In the genomic region with DNA sequence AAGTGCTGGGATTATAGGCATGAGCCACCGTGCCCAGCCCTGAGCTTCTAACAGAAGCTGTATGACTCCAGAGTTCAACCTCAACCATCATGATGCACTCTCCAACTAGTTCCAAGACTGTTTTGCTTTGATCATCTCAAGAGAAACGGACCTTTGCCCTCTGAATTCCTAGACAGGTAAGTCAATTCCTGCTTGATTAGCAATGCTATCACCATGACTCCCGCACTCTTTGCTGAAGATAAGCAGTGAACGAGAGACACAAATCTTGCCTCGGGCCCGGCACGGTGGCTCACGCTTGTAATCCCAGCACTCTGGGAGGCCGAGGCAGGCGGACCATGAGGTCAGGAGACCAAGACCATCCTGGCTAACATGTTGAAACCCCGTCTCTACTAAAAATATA, we compare ENCODE assay signal across 24 cellular contexts. TPM values are rescaled to one million over a fixed set of nuclear protein-coding genes. Genes with fewer than 3 reads are reported as not detected.
DNase-seq lines count a peak whose midpoint lies in the region; ATAC-seq, FAIRE-seq and TF ChIP-seq lines count a peak whose summit lies in the region.
"Had no signal": no experiment of that assay in that cellular context is flagged by ENCODE, and none has a peak within 500 bp of the region (broad histone marks: within the 10 kb centered on the region; RNA-seq: fewer than 3 reads in every experiment).

No MANE protein-coding gene starts in this region.

- no peaks in the 10 kb centered on the region for H3K27me3 ChIP-seq in hepatocyte
- H3K27me3 ChIP-seq in small intestine (ENCODE audit: control insufficient read depth in 2 of 2, insufficient read depth in 2 of 2, low read length in 2 of 2): no peaks in the 10 kb centered on the region
- H3K27me3 ChIP-seq: BLaER1 had no signal

- H2AFZ ChIP-seq in hepatocyte: no peak overlapping the region

- H3K27ac ChIP-seq in hepatocyte: peak overlapping the region; percentile 77
- no peak overlapping the region for H3K27ac ChIP-seq in small intestine (ENCODE audit: low read depth in 1 of 2, low read length in 1 of 2)
- H3K27ac ChIP-seq: 22Rv1, BLaER1, C4-2B had no signal

- no peak overlapping the region for H3K4me3 ChIP-seq in hepatocyte
- H3K4me3 ChIP-seq in small intestine (ENCODE audit: low read depth in 1 of 2, low read length in 2 of 2): no peak overlapping the region
- H3K4me3 ChIP-seq: BLaER1, HAP-1 had no signal

- 39% methylated on average over 11 of the region's 11 CpGs for WGBS in hepatocyte (ENCODE audit: low lambda C conversion rate, missing lambda C conversion rate)
- 13 to 76% (median 41%) methylated on average over 11 of the region's 11 CpGs for WGBS in small intestine, 3 donors

- H3K9me2 ChIP-seq in hepatocyte (replicated peaks; ENCODE audit: insufficient read depth): no peaks in the 10 kb centered on the region

- CTCF ChIA-PET in activated CD8-positive, alpha-beta memory T cell treated with anti-CD3 and anti-CD28 coated beads, Interleukin-2, amount 10 ng/mL, durations not matched to agents 7 days and 5 days (lab: Charles Lee): no interaction called here
- CTCF ChIA-PET in activated naive CD4-positive, alpha-beta T cell treated with anti-CD3 and anti-CD28 coated beads, Interleukin-2, amount 10 ng/mL, durations not matched to agents 7 days and 5 days (lab: Charles Lee): interaction anchor here (1.5 kb wide), 1 partner anchor 8 kb away, joined by 7 read pairs; no protein-coding TSS in a partner anchor

- H3K27me3 Mint-ChIP-seq in activated CD8-positive, alpha-beta memory T cell treated with anti-CD3 and anti-CD28 coated beads, Interleukin-2, amount 10 ng/mL, durations not matched to agents 7 days and 5 days: no peaks in the 10 kb centered on the region
- H3K27me3 Mint-ChIP-seq in activated naive CD4-positive, alpha-beta T cell treated with anti-CD3 and anti-CD28 coated beads, Interleukin-2, amount 10 ng/mL, durations not matched to agents 7 days and 5 days: no peaks in the 10 kb centered on the region
- H3K27me3 Mint-ChIP-seq: B cell; CD4-positive, CD25-positive, alpha-beta regulatory T cell had no signal

- H3K4me1 Mint-ChIP-seq in activated CD8-positive, alpha-beta memory T cell treated with anti-CD3 and anti-CD28 coated beads, Interleukin-2, amount 10 ng/mL, durations not matched to agents 7 days and 5 days: peaks cover 6% of the 10 kb centered on the region
- no peaks in the 10 kb centered on the region for H3K4me1 Mint-ChIP-seq in activated naive CD4-positive, alpha-beta T cell treated with anti-CD3 and anti-CD28 coated beads, Interleukin-2, amount 10 ng/mL, durations not matched to agents 7 days and 5 days
- H3K4me1 Mint-ChIP-seq: B cell had no signal

- H3K9me3 Mint-ChIP-seq in activated CD8-positive, alpha-beta memory T cell treated with anti-CD3 and anti-CD28 coated beads, Interleukin-2, amount 10 ng/mL, durations not matched to agents 7 days and 5 days (ENCODE audit: low read depth): no peaks in the 10 kb centered on the region
- H3K9me3 Mint-ChIP-seq in activated naive CD4-positive, alpha-beta T cell treated with anti-CD3 and anti-CD28 coated beads, Interleukin-2, amount 10 ng/mL, durations not matched to agents 7 days and 5 days: no peaks in the 10 kb centered on the region
- H3K9me3 Mint-ChIP-seq: CD4-positive, CD25-positive, alpha-beta regulatory T cell; CD8-positive, alpha-beta T cell; HFFc6 had no signal

- peak; percentile 26 for DNase-seq in activated CD8-positive, alpha-beta memory T cell treated with anti-CD3 and anti-CD28 coated beads for 24 hours
- no peak for DNase-seq in activated CD8-positive, alpha-beta memory T cell treated with anti-CD3 and anti-CD28 coated beads, Interleukin-2, amount 10 ng/mL, durations not matched to agents 7 days and 5 days
- DNase-seq in hepatocyte (ENCODE audit: low spot score) (peak; percentile 78), left colon (no peak), small intestine (peak; percentile 98), D341Med (ENCODE audit: low spot score) (no peak)
- no peak for DNase-seq in activated naive CD4-positive, alpha-beta T cell treated with anti-CD3 and anti-CD28 coated beads, Interleukin-2, amount 10 ng/mL, durations not matched to agents 7 days and 5 days
- DNase-seq: CD4-positive, CD25-positive, alpha-beta regulatory T cell; CD8-positive, alpha-beta T cell; DMS53; DMS79 treated with DMSO at 0.1 percent for 48 hours; GF-D8; GOT3; HFFc6 had no signal

- no peak for TF ChIP-seq CTCF in hepatocyte (IDR thresholded peaks at IDR 0.05; ENCODE audit: poor library complexity)

- H3K79me2 ChIP-seq in hepatocyte: peaks cover 60% of the 10 kb centered on the region

- no peaks in the 10 kb centered on the region for H4K20me1 ChIP-seq in hepatocyte (ENCODE audit: insufficient read depth, poor library complexity, severe bottlenecking)

- no peak for FAIRE-seq in small intestine (lab: Jason Lieb, UNC)
- FAIRE-seq: A204.1, GM12891, GM18507, H54 had no signal

- intact Hi-C loops in left colon (cut with DNase I, micrococcal nuclease): no loop called here

- no peaks in the 10 kb centered on the region for H3K9me3 ChIP-seq in hepatocyte (ENCODE audit: low read depth)
- no peaks in the 10 kb centered on the region for H3K9me3 ChIP-seq in small intestine (ENCODE audit: control insufficient read depth, low read depth)
- H3K9me3 ChIP-seq: BLaER1, HAP-1 had no signal

- H3K36me3 ChIP-seq in hepatocyte (replicated peaks; ENCODE audit: insufficient read depth, low read depth) (no peaks in the 10 kb centered on the region), small intestine (ENCODE audit: control insufficient read depth in 2 of 2, insufficient read depth in 2 of 2, low read length in 2 of 2) (peaks cover 0 to 5% of the 10 kb centered on the region in 2 donors)

- H3K36me3 Mint-ChIP-seq in activated CD8-positive, alpha-beta memory T cell treated with anti-CD3 and anti-CD28 coated beads, Interleukin-2, amount 10 ng/mL, durations not matched to agents 7 days and 5 days: peaks cover 29% of the 10 kb centered on the region
- peaks cover 25% of the 10 kb centered on the region for H3K36me3 Mint-ChIP-seq in activated naive CD4-positive, alpha-beta T cell treated with anti-CD3 and anti-CD28 coated beads, Interleukin-2, amount 10 ng/mL, durations not matched to agents 7 days and 5 days

- ATAC-seq in activated CD8-positive, alpha-beta memory T cell treated with anti-CD3 and anti-CD28 coated beads, Interleukin-2, amount 10 ng/mL, durations not matched to agents 7 days and 5 days: no peak
- ATAC-seq in left colon (peak; percentile 89), HG02763 (IDR thresholded peaks at IDR 0.05; ENCODE audit: unreplicated experiment) (no peak)
- ATAC-seq: CD8-positive, alpha-beta T cell had no signal

- H3K4me2 ChIP-seq in hepatocyte: no peak overlapping the region
- H3K4me2 ChIP-seq: BLaER1 had no signal

- H3K4me1 ChIP-seq in hepatocyte (ENCODE audit: insufficient read depth) (no peaks in the 10 kb centered on the region), small intestine (ENCODE audit: control insufficient read depth in 2 of 2, insufficient read depth in 1 of 2, low read depth in 1 of 2, low read length in 1 of 2) (peaks cover 0 to 3% of the 10 kb centered on the region in 2 donors)
- H3K4me1 ChIP-seq: BLaER1, HAP-1 had no signal

- H3K4me3 Mint-ChIP-seq in activated CD8-positive, alpha-beta memory T cell treated with anti-CD3 and anti-CD28 coated beads, Interleukin-2, amount 10 ng/mL, durations not matched to agents 7 days and 5 days: no peak overlapping the region
- no peak overlapping the region for H3K4me3 Mint-ChIP-seq in activated naive CD4-positive, alpha-beta T cell treated with anti-CD3 and anti-CD28 coated beads, Interleukin-2, amount 10 ng/mL, durations not matched to agents 7 days and 5 days
- H3K4me3 Mint-ChIP-seq: B cell; CD4-positive, CD25-positive, alpha-beta regulatory T cell; CD8-positive, alpha-beta T cell; HFFc6 had no signal

- no peak overlapping the region for H3K27ac Mint-ChIP-seq in activated CD8-positive, alpha-beta memory T cell treated with anti-CD3 and anti-CD28 coated beads, Interleukin-2, amount 10 ng/mL, durations not matched to agents 7 days and 5 days
- H3K27ac Mint-ChIP-seq in activated naive CD4-positive, alpha-beta T cell treated with anti-CD3 and anti-CD28 coated beads, Interleukin-2, amount 10 ng/mL, durations not matched to agents 7 days and 5 days: no peak overlapping the region
- H3K27ac Mint-ChIP-seq: B cell; CD8-positive, alpha-beta T cell; HFFc6 had no signal

RNA-seq across cellular contexts. Expression of gene ANKFY1, which starts 22.2 kb away (rescaled TPM):
- 100 to 1,000 TPM in 1 of 2 experiments, 10 to 100 TPM in 1; 63.8 to 103 TPM for total RNA-seq in activated CD8-positive, alpha-beta memory T cell treated with anti-CD3 and anti-CD28 coated beads, Interleukin-2, amount 10 ng/mL, durations not matched to agents 7 days and 5 days
- total RNA-seq in hepatocyte (32.8 and 35.3 TPM in 2 replicates), left colon (10 to 100 TPM; 46.4 to 59.6 TPM)
- polyA plus RNA-seq in hepatocyte (17.5 and 18.6 TPM in 2 replicates), small intestine (10 to 100 TPM in 1 of 3 donors, 1 to 10 TPM in 2; 5.7 to 14.4 (median 8.9) TPM)

Comparison
In these comparisons a context has a peak if more than half of its experiments do, and no peak if none do; other contexts are left out.
1. DNase-seq: peak in activated CD8-positive, alpha-beta memory T cell treated with anti-CD3 and anti-CD28 coated beads for 24 hours (single experiment), hepatocyte (single experiment) and small intestine (single experiment); none in activated CD8-positive, alpha-beta memory T cell treated with anti-CD3 and anti-CD28 coated beads, Interleukin-2, amount 10 ng/mL, durations not matched to agents 7 days and 5 days (single experiment), left colon (0 of 2), D341Med (single experiment) and activated naive CD4-positive, alpha-beta T cell treated with anti-CD3 and anti-CD28 coated beads, Interleukin-2, amount 10 ng/mL, durations not matched to agents 7 days and 5 days (single experiment).